In genomic region chr2:56871641-56872040, GRCh38 we compare ENCODE assay signal across 23 cellular contexts.
"Had no signal": no experiment of that assay in that cellular context is flagged by ENCODE, and none has a peak within 500 bp of the region (broad histone marks: within the 10 kb centered on the region; RNA-seq: fewer than 3 reads in every experiment).

No MANE protein-coding gene starts in this region.

- H3K27me3 Mint-ChIP-seq: activated naive CD8-positive, alpha-beta T cell; activated T-helper 17 cell treated with anti-CD3 and anti-CD28 coated beads, Interleukin-2, amount 50 U/mL, for 72 hours had no signal

- H3K36me3 ChIP-seq: left lung, right atrium auricular region, thyroid gland had no signal

- H3K4me2 ChIP-seq: hepatocyte had no signal

- H3K27ac ChIP-seq: epithelial cell of prostate, hepatocyte, left lung, right atrium auricular region, thyroid gland had no signal

- H3K9me3 ChIP-seq: left lung, right atrium auricular region, thyroid gland had no signal

- H3K4me1 Mint-ChIP-seq: activated T-helper 17 cell treated with anti-CD3 and anti-CD28 coated beads, Interleukin-2, amount 50 U/mL, for 72 hours; immature natural killer cell; natural killer cell had no signal

- H3K4me3 ChIP-seq: hepatocyte, left lung, right atrium auricular region, thyroid gland had no signal

- H3K4me3 Mint-ChIP-seq: activated naive CD8-positive, alpha-beta T cell; activated T-helper 17 cell treated with anti-CD3 and anti-CD28 coated beads, Interleukin-2, amount 50 U/mL, for 72 hours; immature natural killer cell; natural killer cell had no signal

- DNase-seq: activated CD4-positive, alpha-beta T cell treated with anti-CD3 and anti-CD28 coated beads for 1 hour; activated CD4-positive, alpha-beta T cell treated with anti-CD3 and anti-CD28 coated beads, Interleukin-2, amount 50 U/mL, for 1 hour; activated naive CD4-positive, alpha-beta T cell; activated T-cell treated with anti-CD3 and anti-CD28 coated beads, Interleukin-2, amount 50 U/mL, for 1 hour; amniotic stem cell; cerebellar nuclear complex; cortex of kidney; foreskin fibroblast; immature natural killer cell; kidney glomerular epithelial cell; left lung; midbrain; natural killer cell; stimulated activated CD4-positive, alpha-beta T cell treated with anti-CD3 and anti-CD28 coated beads, Interleukin-12 subunit alpha, Interleukin-12 subunit beta, amount 100 ng/mL, for 4 hours; stimulated activated CD4-positive, alpha-beta T cell treated with anti-CD3 and anti-CD28 coated beads, Interleukin-4, amount 100 ng/mL, for 4 hours; stimulated activated naive CD8-positive, alpha-beta T cell treated with anti-CD3 and anti-CD28 coated beads, Interleukin-15, Interleukin-2, amounts not matched to agents 100 U/mL and 50 U/mL, for 24 hours; T-helper 9 cell; thyroid gland had no signal

- H3K27me3 ChIP-seq: hepatocyte, left lung, right atrium auricular region, thyroid gland had no signal

- H3K36me3 Mint-ChIP-seq: activated naive CD8-positive, alpha-beta T cell; immature natural killer cell; natural killer cell had no signal

- ATAC-seq: activated T-helper 17 cell treated with anti-CD3 and anti-CD28 coated beads, Interleukin-2, amount 50 U/mL, for 72 hours; left lung; natural killer cell; stimulated activated naive CD8-positive, alpha-beta T cell treated with anti-CD3 and anti-CD28 coated beads, Interleukin-15, Interleukin-2, amounts not matched to agents 100 U/mL and 50 U/mL, for 24 hours had no signal

- H3K4me1 ChIP-seq: left lung, right atrium auricular region, thyroid gland had no signal
